8 cellular contexts compared by ENCODE assay signal in genomic region chr1:206281912-206282657, GRCh38.
A peak's percentile ranks its signal among the peaks of the same experiment; 100 is the strongest.
DNase-seq lines count a peak whose midpoint lies in the region; ATAC-seq, FAIRE-seq and TF ChIP-seq lines count a peak whose summit lies in the region.
"Not testable (repeated sequence)": the region's sequence is repeated elsewhere in the genome, so short reads cannot be mapped to it uniquely, and the experiment has no call there.

No MANE protein-coding gene starts in this region.

- BruUV-seq in PC-9 (replicated peaks; lab: Mats Ljungman, UMichigan) = TSS peak; percentile 78
- not testable (repeated sequence) for BruUV-seq in HepG2 (replicated peaks; lab: Mats Ljungman, UMichigan)

- H3F3A ChIP-seq in PC-9 (ENCODE audit: insufficient read depth, low read depth) = not testable (repeated sequence)

- not testable (repeated sequence) for TF ChIP-seq POLR2A in HepG2 (IDR thresholded peaks at IDR 0.05; ENCODE audit: insufficient read depth in 1 of 2, low read depth in 2 of 2, low read length in 2 of 2)

- not testable (repeated sequence) for H3K9ac ChIP-seq in HepG2 (ENCODE audit: insufficient read depth, low read depth, low read length)

- not testable (repeated sequence) for H3K4me1 Mint-ChIP-seq in activated naive CD8-positive, alpha-beta T cell treated with anti-CD3 and anti-CD28 coated beads, Interleukin-2, amount 50 U/mL, for 24 hours

- H3K4me3 Mint-ChIP-seq in activated naive CD8-positive, alpha-beta T cell treated with anti-CD3 and anti-CD28 coated beads, Interleukin-2, amount 50 U/mL, for 24 hours = not testable (repeated sequence)

- not testable (repeated sequence) for TF ChIP-seq EP300 in HepG2 (IDR thresholded peaks at IDR 0.05; ENCODE audit: low read depth in 2 of 2, low read length in 2 of 2); HepG2 (CRISPR knock-in tag; IDR thresholded peaks at IDR 0.05; ENCODE audit: borderline replicate concordance)

- not testable (repeated sequence) for H3K9me3 ChIP-seq in PC-9 (ENCODE audit: insufficient read depth, low read depth); HepG2 (ENCODE audit: low read length); upper lobe of right lung

- H3K27me3 Mint-ChIP-seq in activated naive CD8-positive, alpha-beta T cell treated with anti-CD3 and anti-CD28 coated beads, Interleukin-2, amount 50 U/mL, for 24 hours = not testable (repeated sequence)

- H3K79me2 ChIP-seq in PC-9 (ENCODE audit: low read depth); HepG2 (ENCODE audit: insufficient read depth, low read length): not testable (repeated sequence)

- POLR2A ChIA-PET in PC-9 (lab: Charles Lee; ENCODE audit: unreplicated experiment); HepG2 (lab: Yijun Ruan, JAX): not testable (repeated sequence)

- not testable (repeated sequence) for FAIRE-seq in HepG2 (lab: Jason Lieb, UNC)

- H3K4me2 ChIP-seq in PC-9; HepG2 (ENCODE audit: low read depth, low read length): not testable (repeated sequence)

- not testable (repeated sequence) for H3K4me3 ChIP-seq in PC-9; HepG2 (replicated peaks in 1 of 3; ENCODE audit: insufficient read depth in 1 of 3, low read depth in 2 of 3, low read length in 3 of 3); upper lobe of right lung

- not testable (repeated sequence) for H3K27ac ChIP-seq in PC-9; HepG2 (ENCODE audit: extremely low read length, insufficient read depth, low read length); upper lobe of right lung

- in situ Hi-C loops in HepG2 (cut with HindIII; ENCODE audit: extremely low pct_ligation_motif_present, low pct_unique_long_range_greater_than_20kb) = not testable (repeated sequence)

- H4K20me1 ChIP-seq in PC-9 (ENCODE audit: insufficient read depth); HepG2 (ENCODE audit: insufficient read depth, low read length): not testable (repeated sequence)

- H3K27ac Mint-ChIP-seq in activated naive CD8-positive, alpha-beta T cell treated with anti-CD3 and anti-CD28 coated beads, Interleukin-2, amount 50 U/mL, for 24 hours = not testable (repeated sequence)

- H3K9me3 Mint-ChIP-seq in activated naive CD8-positive, alpha-beta T cell treated with anti-CD3 and anti-CD28 coated beads, Interleukin-2, amount 50 U/mL, for 24 hours = not testable (repeated sequence)

- no CpG with 5 or more reads among the region's 2 CpGs for WGBS in HepG2 (ENCODE audit: low lambda C conversion rate)

- DNase-seq in PC-9; activated naive CD8-positive, alpha-beta T cell treated with anti-CD3 and anti-CD28 coated beads, Interleukin-2, amount 50 U/mL, for 24 hours; HepG2 (ENCODE audit: low spot score); upper lobe of right lung: not testable (repeated sequence)

- not testable (repeated sequence) for H2AFZ ChIP-seq in PC-9; HepG2 (ENCODE audit: low read length)

- CTCF ChIA-PET in PC-9 (lab: Charles Lee); HepG2 (lab: Yijun Ruan, JAX; ENCODE audit: low intra/inter-chr PET ratio, low total read pairs): not testable (repeated sequence)

- not testable (repeated sequence) for H3K9me2 ChIP-seq in PC-9 (ENCODE audit: insufficient read depth)

- not testable (repeated sequence) for TF ChIP-seq RAD21 in HepG2 (CRISPR knock-in tag; IDR thresholded peaks at IDR 0.05)

- intact Hi-C loops in PC-9 (cut with micrococcal nuclease; ENCODE audit: unreplicated experiment); HepG2 (cut with micrococcal nuclease; ENCODE audit: unreplicated experiment); upper lobe of right lung (cut with DNase I): not testable (repeated sequence)

- H3K36me3 ChIP-seq in PC-9 (ENCODE audit: low read depth); HepG2 (replicated peaks in 1 of 2; ENCODE audit: control insufficient read depth in 1 of 2, insufficient read depth in 2 of 2, low read length in 2 of 2); upper lobe of right lung: not testable (repeated sequence)

- H3K27me3 ChIP-seq in PC-9 (ENCODE audit: insufficient read depth, low read depth); HepG2 (ENCODE audit: control insufficient read depth in 1 of 2, insufficient read depth in 2 of 2, low read length in 2 of 2); upper lobe of right lung: not testable (repeated sequence)

- not testable (repeated sequence) for TF ChIP-seq CTCF in PC-9 (conservative IDR thresholded peaks at IDR 0.05); HepG2 (CRISPR knock-in tag; IDR thresholded peaks at IDR 0.05); upper lobe of right lung (IDR thresholded peaks at IDR 0.05)

- not testable (repeated sequence) for H3K4me1 ChIP-seq in PC-9 (replicated peaks; ENCODE audit: insufficient read depth); HepG2 (ENCODE audit: insufficient read depth, low read length); upper lobe of right lung

- ATAC-seq in GM18520 (IDR thresholded peaks at IDR 0.05; ENCODE audit: unreplicated experiment) (peak; percentile 54), GM21423 (IDR thresholded peaks at IDR 0.05; ENCODE audit: unreplicated experiment) (peak; percentile 52), HG02678 (IDR thresholded peaks at IDR 0.05; ENCODE audit: unreplicated experiment) (peak; percentile 64), HG03139 (IDR thresholded peaks at IDR 0.05; ENCODE audit: unreplicated experiment) (peak; percentile 70), HepG2 (peak; percentile 31; the same call in 1 of the 3 replicates), upper lobe of right lung (peak; percentile 67)
- peak; percentile 97 for ATAC-seq in activated naive CD8-positive, alpha-beta T cell treated with anti-CD3 and anti-CD28 coated beads, Interleukin-2, amount 50 U/mL, for 24 hours

- not testable (repeated sequence) for H3K36me3 Mint-ChIP-seq in activated naive CD8-positive, alpha-beta T cell treated with anti-CD3 and anti-CD28 coated beads, Interleukin-2, amount 50 U/mL, for 24 hours (ENCODE audit: low read depth)

Comparison
In these comparisons a context has a peak if more than half of its experiments do, and no peak if none do; other contexts are left out.
1. ATAC-seq: peak in every context shown above with its lines; median percentile 97 in activated naive CD8-positive, alpha-beta T cell treated with anti-CD3 and anti-CD28 coated beads, Interleukin-2, amount 50 U/mL, for 24 hours; 70 in HG03139; 67 in upper lobe of right lung; 64 in HG02678; 54 in GM18520; 52 in GM21423; 31 in HepG2.